Comparison of ENCODE assay signal across 9 cellular contexts in genomic region chr13:73715114-73715909, GRCh38.
DNase-seq lines count a peak whose midpoint lies in the region; ATAC-seq and TF ChIP-seq lines count a peak whose summit lies in the region.
"Had no signal": no experiment of that assay in that cellular context is flagged by ENCODE, and none has a peak within 500 bp of the region (broad histone marks: within the 10 kb centered on the region; RNA-seq: fewer than 3 reads in every experiment).

No MANE protein-coding gene starts in this region.

- no peaks in the 10 kb centered on the region for H3K4me1 ChIP-seq in sigmoid colon
- H3K4me1 ChIP-seq in adrenal gland (replicated peaks in 1 of 2) = no peaks in the 10 kb centered on the region

- peaks cover 6% of the 10 kb centered on the region for H3K36me3 Mint-ChIP-seq in glutamatergic neuron (ENCODE audit: unreplicated experiment)

- H3K4me1 Mint-ChIP-seq in glutamatergic neuron (ENCODE audit: low read depth, unreplicated experiment) = no peaks in the 10 kb centered on the region

- ATAC-seq in GM19372 (IDR thresholded peaks at IDR 0.05; ENCODE audit: low read depth, unreplicated experiment) (peak; percentile 64), HG03432 (IDR thresholded peaks at IDR 0.05; ENCODE audit: unreplicated experiment) (peak; percentile 90)

- peak; percentile 35 for DNase-seq in activated effector memory CD4-positive, alpha-beta T cell treated with Interleukin-2 at 50 U/mL for 16 hours
- peak; percentile 25 for DNase-seq in stimulated activated CD4-positive, alpha-beta T cell treated with anti-CD3 and anti-CD28 coated beads, Interleukin-4, amount 100 ng/mL, for 1 hour
- DNase-seq in OCI-M2 (lab: John Stamatoyannopoulos, UW; ENCODE audit: unreplicated experiment) = no peak
- no peak for DNase-seq in sigmoid colon
- no peak for DNase-seq in glutamatergic neuron
- no peak for DNase-seq in adrenal gland

- 87 to 89% methylated on average over 15 of the region's 15 CpGs for WGBS in sigmoid colon, 2 donors
- 90 to 96% (median 94%) methylated on average over 15 of the region's 15 CpGs for WGBS in adrenal gland, 4 donors

- no peak overlapping the region for H3K4me3 Mint-ChIP-seq in glutamatergic neuron (ENCODE audit: unreplicated experiment)
- H3K4me3 Mint-ChIP-seq: dendritic cell treated with granulocyte-macrophage colony-stimulating factor and Interleukin-4, amounts not matched to agents 40 ng/mL and 50 ng/mL, for 4 days had no signal

- H3K27ac ChIP-seq in sigmoid colon = no peak overlapping the region
- no peak overlapping the region for H3K27ac ChIP-seq in adrenal gland

- H3K27ac Mint-ChIP-seq in glutamatergic neuron (ENCODE audit: unreplicated experiment) = no peak overlapping the region
- H3K27ac Mint-ChIP-seq: dendritic cell treated with granulocyte-macrophage colony-stimulating factor and Interleukin-4, amounts not matched to agents 40 ng/mL and 50 ng/mL, for 4 days had no signal

- no peak overlapping the region for H3K4me3 ChIP-seq in sigmoid colon
- H3K4me3 ChIP-seq in adrenal gland = no peak overlapping the region

- H3K9me3 ChIP-seq in sigmoid colon = no peaks in the 10 kb centered on the region
- no peaks in the 10 kb centered on the region for H3K9me3 ChIP-seq in adrenal gland (replicated peaks in 1 of 3)

- H3K36me3 ChIP-seq in sigmoid colon (peaks cover 0 to 39% (median 1%) of the 10 kb centered on the region in 4 donors), adrenal gland (replicated peaks in 1 of 2) (no peaks in the 10 kb centered on the region)

- no peak for TF ChIP-seq EP300 in sigmoid colon (IDR thresholded peaks at IDR 0.05)

- H3K27me3 ChIP-seq in sigmoid colon (no peaks in the 10 kb centered on the region), adrenal gland (no peaks in the 10 kb centered on the region)

- intact Hi-C loops in sigmoid colon (cut with DNase I) (no loop called here), adrenal gland (cut with DNase I) (no loop called here)

- H3K9me3 Mint-ChIP-seq in glutamatergic neuron (ENCODE audit: unreplicated experiment) = peaks cover 1% of the 10 kb centered on the region
- H3K9me3 Mint-ChIP-seq: dendritic cell treated with granulocyte-macrophage colony-stimulating factor and Interleukin-4, amounts not matched to agents 40 ng/mL and 50 ng/mL, for 4 days had no signal

- TF ChIP-seq CTCF in sigmoid colon (IDR thresholded peaks at IDR 0.05) (no peak), glutamatergic neuron (IDR thresholded peaks at IDR 0.05; ENCODE audit: partially characterized antibody, unreplicated experiment) (no peak), adrenal gland (IDR thresholded peaks at IDR 0.05) (no peak)

- peaks cover 3% of the 10 kb centered on the region for H3K27me3 Mint-ChIP-seq in glutamatergic neuron (ENCODE audit: unreplicated experiment)
- H3K27me3 Mint-ChIP-seq: dendritic cell treated with granulocyte-macrophage colony-stimulating factor and Interleukin-4, amounts not matched to agents 40 ng/mL and 50 ng/mL, for 4 days had no signal

- no peak for TF ChIP-seq POLR2A in sigmoid colon (IDR thresholded peaks at IDR 0.05)
- TF ChIP-seq POLR2A in adrenal gland (IDR thresholded peaks at IDR 0.05) = no peak

Comparison
In these comparisons a context has a peak if more than half of its experiments do, and no peak if none do; other contexts are left out.
1. DNase-seq: peak in activated effector memory CD4-positive, alpha-beta T cell treated with Interleukin-2 at 50 U/mL for 16 hours (single experiment) and stimulated activated CD4-positive, alpha-beta T cell treated with anti-CD3 and anti-CD28 coated beads, Interleukin-4, amount 100 ng/mL, for 1 hour (single experiment); none in OCI-M2 (single experiment), sigmoid colon (single experiment), glutamatergic neuron (single experiment) and adrenal gland (0 of 7).